Comparison of ENCODE assay signal across 8 cellular contexts in the genomic region with DNA sequence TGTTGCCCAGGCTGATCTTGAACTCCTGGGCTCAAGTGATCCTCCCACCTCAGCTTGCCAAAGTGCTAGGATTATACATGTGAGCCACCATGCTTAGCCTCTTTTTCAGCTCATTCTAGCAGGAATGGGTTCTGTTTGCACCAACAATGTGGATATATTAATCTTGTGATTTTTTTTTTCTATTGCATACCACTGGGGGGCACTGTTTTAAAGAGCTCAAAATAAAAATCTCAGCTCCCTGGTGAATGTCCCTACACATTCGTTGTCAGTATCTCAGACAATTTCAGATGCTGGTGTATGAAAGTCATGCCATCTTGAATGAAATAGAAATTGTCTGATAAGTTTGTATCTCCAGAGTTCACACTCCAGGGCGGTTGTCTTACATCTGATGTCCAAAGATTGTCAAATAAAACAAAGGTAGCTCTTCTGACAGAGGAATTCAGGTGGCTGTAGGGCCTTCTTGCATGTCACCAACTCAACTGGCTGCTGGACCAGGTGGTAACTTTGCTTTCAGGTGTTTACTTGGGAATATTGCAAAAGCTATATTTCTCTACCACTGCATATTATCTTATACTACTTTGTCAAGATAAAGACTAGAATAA. TPM values are rescaled to one million over a fixed set of nuclear protein-coding genes. Genes with fewer than 3 reads are reported as not detected.
A peak's percentile ranks its signal among the peaks of the same experiment; 100 is the strongest.
DNase-seq lines count a peak whose midpoint lies in the region; ATAC-seq, FAIRE-seq and TF ChIP-seq lines count a peak whose summit lies in the region.

No MANE protein-coding gene starts in this region.

- intact Hi-C loops in body of pancreas (cut with DNase I) = no loop called here
- intact Hi-C loops in thyroid gland (cut with DNase I) = loop anchor here (2.0 kb wide), 1 partner anchor 83 kb away; no protein-coding TSS in a partner anchor

- no peak overlapping the region for H3K4me3 ChIP-seq in BE2C (ENCODE audit: low read depth, low read length)
- no peak overlapping the region for H3K4me3 ChIP-seq in body of pancreas
- H3K4me3 ChIP-seq in thyroid gland (replicated peaks in 1 of 3) = no peak overlapping the region

- H3K36me3 ChIP-seq in BE2C = no peaks in the 10 kb centered on the region
- H3K36me3 ChIP-seq in body of pancreas (replicated peaks in 1 of 2; ENCODE audit: insufficient read depth in 1 of 2, low read depth in 2 of 2) = no peaks in the 10 kb centered on the region
- H3K36me3 ChIP-seq in thyroid gland = no peaks in the 10 kb centered on the region

- TF ChIP-seq POLR2A in body of pancreas (IDR thresholded peaks at IDR 0.05) (no peak), thyroid gland (IDR thresholded peaks at IDR 0.05) (no peak)

- H3K27me3 ChIP-seq in BE2C (peaks cover 16% of the 10 kb centered on the region), body of pancreas (peaks cover 0 to 5% of the 10 kb centered on the region in 2 donors), thyroid gland (no peaks in the 10 kb centered on the region)

- H3K9me3 ChIP-seq in BE2C (no peaks in the 10 kb centered on the region), body of pancreas (no peaks in the 10 kb centered on the region), thyroid gland (no peaks in the 10 kb centered on the region)

- DNase-seq in BE2C (no peak), NCI-H2196 treated with DMSO at 0.1 percent for 48 hours (lab: John Stamatoyannopoulos, UW; ENCODE audit: unreplicated experiment) (peak; percentile 43), body of pancreas (no peak), thyroid gland (no peak), islet precursor cell (no peak)

- ATAC-seq in GM19395 (IDR thresholded peaks at IDR 0.05; ENCODE audit: unreplicated experiment) (peak; percentile 51), body of pancreas (peak; percentile 51), HG03469 (IDR thresholded peaks at IDR 0.05; ENCODE audit: unreplicated experiment) (no peak)

- H3K27ac ChIP-seq in body of pancreas (no peak overlapping the region), thyroid gland (no peak overlapping the region)

- TF ChIP-seq CTCF in BE2C (IDR thresholded peaks at IDR 0.05; ENCODE audit: low read depth, low read length) (peak; percentile 68), body of pancreas (IDR thresholded peaks at IDR 0.05) (peak; percentile 30 to 69 (median 63)), thyroid gland (IDR thresholded peaks at IDR 0.05) (peak; percentile 30 to 77 (median 55))

- 7% methylated on average over 2 of the region's 2 CpGs for WGBS in body of pancreas, 2 donors
- WGBS in thyroid gland, 2 donors = 6 to 11% methylated on average over 2 of the region's 2 CpGs

- H3K4me1 ChIP-seq in BE2C = no peaks in the 10 kb centered on the region
- H3K4me1 ChIP-seq in body of pancreas = peaks cover 12% of the 10 kb centered on the region
- peaks cover 0 to 17% of the 10 kb centered on the region in 2 donors for H3K4me1 ChIP-seq in thyroid gland

- FAIRE-seq in islet of Langerhans (lab: Jason Lieb, UNC) = peak; percentile 33

RNA-seq across cellular contexts. Expression of a gene that starts 3.1 kb away (rescaled TPM):
- 0.17 TPM for polyA plus RNA-seq in BE2C (2012; ENCODE audit: insufficient read depth, insufficient read length, low read depth)
- total RNA-seq in body of pancreas = not detected
- total RNA-seq in thyroid gland = 1 to 10 TPM in 1 of 4 donors, under 1 TPM in 2, not detected in 1; 0.27 to 2.3 (median 0.33) TPM

RNA-seq across cellular contexts. Expression of a gene that starts 25.7 kb away (rescaled TPM):
- 17.8 TPM for polyA plus RNA-seq in BE2C (2012; ENCODE audit: insufficient read depth, insufficient read length, low read depth)
- total RNA-seq in body of pancreas = 1 to 10 TPM; 6.7 to 8.9 TPM
- total RNA-seq in thyroid gland = 10 to 100 TPM; 17.6 to 19.2 (median 18.1) TPM

RNA-seq across cellular contexts. Expression of a gene that starts 35.8 kb away (rescaled TPM):
- 148 TPM for polyA plus RNA-seq in BE2C (2012; ENCODE audit: insufficient read depth, insufficient read length, low read depth)
- total RNA-seq in body of pancreas (100 to 1,000 TPM in 1 of 2 donors, 10 to 100 TPM in 1; 39.9 to 100 TPM), thyroid gland (100 to 1,000 TPM; 159 to 300 (median 187) TPM)
